Comparison of ENCODE assay signal across 19 cellular contexts in genomic region chr1:28521502-28522164, GRCh38. TPM values are rescaled to one million over a fixed set of nuclear protein-coding genes. Genes with fewer than 3 reads are reported as not detected.
DNase-seq lines count a peak whose midpoint lies in the region; ATAC-seq, FAIRE-seq and TF ChIP-seq lines count a peak whose summit lies in the region.
"Had no signal": no experiment of that assay in that cellular context is flagged by ENCODE, and none has a peak within 500 bp of the region (broad histone marks: within the 10 kb centered on the region; RNA-seq: fewer than 3 reads in every experiment).

No MANE protein-coding gene starts in this region.

- DNase-seq in activated naive CD8-positive, alpha-beta T cell treated with anti-CD3 and anti-CD28 coated beads, Interleukin-2, amount 50 U/mL, for 24 hours = no peak
- DNase-seq in Karpas-422 (peak; percentile 58), astrocyte (ENCODE audit: low read depth) (no peak), progenitor cell of endocrine pancreas (ENCODE audit: low spot score, unreplicated experiment) (no peak)
- DNase-seq: activated CD4-positive, alpha-beta T cell treated with anti-CD3 and anti-CD28 coated beads for 4 hours; activated T-cell treated with anti-CD3 and anti-CD28 coated beads, Interleukin-2, amount 50 U/mL, for 4 hours; aorta; cortex of kidney; GDM1; islet precursor cell; mesenchymal stem cell; NCI-H1092; occipital lobe; stimulated activated CD4-positive, alpha-beta T cell treated with anti-CD3 and anti-CD28 coated beads, Interleukin-4, amount 100 ng/mL, for 4 hours; upper lobe of left lung had no signal

- H3K27me3 ChIP-seq in Karpas-422 (ENCODE audit: low read length) (no peaks in the 10 kb centered on the region), astrocyte (ENCODE audit: insufficient read depth, low read length) (no peaks in the 10 kb centered on the region)
- H3K27me3 ChIP-seq: upper lobe of left lung had no signal

- H3K9me2 ChIP-seq in Karpas-422 (replicated peaks; ENCODE audit: insufficient read depth, low read length) = no peaks in the 10 kb centered on the region

- FAIRE-seq in astrocyte (lab: Jason Lieb, UNC) = no peak

- peak overlapping the region; percentile 28 for H3K9ac ChIP-seq in Karpas-422 (ENCODE audit: low read length)
- no peak overlapping the region for H3K9ac ChIP-seq in astrocyte (ENCODE audit: low read length)

- no peak overlapping the region for H3K27ac Mint-ChIP-seq in activated naive CD8-positive, alpha-beta T cell
- H3K27ac Mint-ChIP-seq in activated naive CD8-positive, alpha-beta T cell treated with anti-CD3 and anti-CD28 coated beads, Interleukin-2, amount 50 U/mL, for 24 hours = no peak overlapping the region
- H3K27ac Mint-ChIP-seq in astrocyte (ENCODE audit: unreplicated experiment) (peak overlapping the region; percentile 8), progenitor cell of endocrine pancreas (peak overlapping the region; percentile 51)

- TF ChIP-seq CTCF in astrocyte (IDR thresholded peaks at IDR 0.05; ENCODE audit: insufficient read depth, low read depth, low read length) (no peak), progenitor cell of endocrine pancreas (IDR thresholded peaks at IDR 0.05; ENCODE audit: unreplicated experiment) (no peak)

- H3K4me2 ChIP-seq in Karpas-422 (ENCODE audit: low read depth, low read length, poor library complexity, severe bottlenecking) (peak overlapping the region; percentile 34), astrocyte (ENCODE audit: low read length) (no peak overlapping the region)

- H3K9me3 Mint-ChIP-seq in activated naive CD8-positive, alpha-beta T cell (ENCODE audit: low read depth) = no peaks in the 10 kb centered on the region
- H3K9me3 Mint-ChIP-seq in activated naive CD8-positive, alpha-beta T cell treated with anti-CD3 and anti-CD28 coated beads, Interleukin-2, amount 50 U/mL, for 24 hours = no peaks in the 10 kb centered on the region
- H3K9me3 Mint-ChIP-seq in astrocyte (ENCODE audit: unreplicated experiment) = no peaks in the 10 kb centered on the region
- no peaks in the 10 kb centered on the region for H3K9me3 Mint-ChIP-seq in progenitor cell of endocrine pancreas (ENCODE audit: low read depth)
- H3K9me3 Mint-ChIP-seq: activated T-cell treated with anti-CD3 and anti-CD28 coated beads, Interleukin-2, amount 50 U/mL, for 4 hours had no signal

- peaks cover 46% of the 10 kb centered on the region for H3K4me1 ChIP-seq in Karpas-422 (ENCODE audit: low read length)
- H3K4me1 ChIP-seq in astrocyte (ENCODE audit: insufficient read depth, low read length) = peaks cover 14% of the 10 kb centered on the region

- H3K4me1 Mint-ChIP-seq in activated naive CD8-positive, alpha-beta T cell (ENCODE audit: low read depth) = peaks cover 28% of the 10 kb centered on the region
- H3K4me1 Mint-ChIP-seq in activated naive CD8-positive, alpha-beta T cell treated with anti-CD3 and anti-CD28 coated beads, Interleukin-2, amount 50 U/mL, for 24 hours = peaks cover 38% of the 10 kb centered on the region
- H3K4me1 Mint-ChIP-seq in astrocyte (ENCODE audit: low read depth, unreplicated experiment) = peaks cover 11% of the 10 kb centered on the region
- peaks cover 51% of the 10 kb centered on the region for H3K4me1 Mint-ChIP-seq in progenitor cell of endocrine pancreas (ENCODE audit: low read depth)

- H2AFZ ChIP-seq in Karpas-422 (ENCODE audit: low read length) (no peak overlapping the region), astrocyte (ENCODE audit: low read depth, low read length) (no peak overlapping the region)

- ATAC-seq in activated naive CD8-positive, alpha-beta T cell treated with anti-CD3 and anti-CD28 coated beads, Interleukin-2, amount 50 U/mL, for 24 hours = no peak
- ATAC-seq in GM18498 (IDR thresholded peaks at IDR 0.05; ENCODE audit: unreplicated experiment) (no peak), HG03196 (IDR thresholded peaks at IDR 0.05; ENCODE audit: unreplicated experiment) (no peak), GM19395 (IDR thresholded peaks at IDR 0.05; ENCODE audit: unreplicated experiment) (no peak)
- ATAC-seq: activated T-cell treated with anti-CD3 and anti-CD28 coated beads, Interleukin-2, amount 50 U/mL, for 4 hours had no signal

- H3K27ac ChIP-seq in Karpas-422 (ENCODE audit: low read length) = peak overlapping the region; percentile 62
- H3K27ac ChIP-seq in astrocyte (ENCODE audit: low read depth, low read length) = no peak overlapping the region
- H3K27ac ChIP-seq: upper lobe of left lung had no signal

- peaks cover 18% of the 10 kb centered on the region for H3K36me3 Mint-ChIP-seq in activated naive CD8-positive, alpha-beta T cell
- H3K36me3 Mint-ChIP-seq in activated naive CD8-positive, alpha-beta T cell treated with anti-CD3 and anti-CD28 coated beads, Interleukin-2, amount 50 U/mL, for 24 hours (ENCODE audit: low read depth) = peaks cover 45% of the 10 kb centered on the region
- H3K36me3 Mint-ChIP-seq in astrocyte (ENCODE audit: low read depth, unreplicated experiment) (peaks cover 3% of the 10 kb centered on the region), progenitor cell of endocrine pancreas (ENCODE audit: insufficient read depth) (peaks cover 12% of the 10 kb centered on the region)

- peak overlapping the region; percentile 66 for H3K4me3 Mint-ChIP-seq in activated naive CD8-positive, alpha-beta T cell
- H3K4me3 Mint-ChIP-seq in activated naive CD8-positive, alpha-beta T cell treated with anti-CD3 and anti-CD28 coated beads, Interleukin-2, amount 50 U/mL, for 24 hours = no peak overlapping the region
- no peak overlapping the region for H3K4me3 Mint-ChIP-seq in astrocyte (ENCODE audit: unreplicated experiment)
- no peak overlapping the region for H3K4me3 Mint-ChIP-seq in progenitor cell of endocrine pancreas (ENCODE audit: low read depth)
- H3K4me3 Mint-ChIP-seq: activated T-cell treated with anti-CD3 and anti-CD28 coated beads, Interleukin-2, amount 50 U/mL, for 4 hours had no signal

- H3K79me2 ChIP-seq in Karpas-422 (ENCODE audit: low read length) = peaks cover 82% of the 10 kb centered on the region
- peaks cover 74% of the 10 kb centered on the region for H3K79me2 ChIP-seq in astrocyte (ENCODE audit: insufficient read depth, low read length)

- peaks cover 13% of the 10 kb centered on the region for H4K20me1 ChIP-seq in Karpas-422 (ENCODE audit: insufficient read depth, low read depth, low read length)
- peaks cover 70% of the 10 kb centered on the region for H4K20me1 ChIP-seq in astrocyte (ENCODE audit: insufficient read depth, low read length)

- no peaks in the 10 kb centered on the region for H3K9me3 ChIP-seq in Karpas-422 (ENCODE audit: low read length)
- no peaks in the 10 kb centered on the region for H3K9me3 ChIP-seq in astrocyte (ENCODE audit: insufficient read depth, low read depth, low read length)
- H3K9me3 ChIP-seq: upper lobe of left lung had no signal

- peaks cover 14% of the 10 kb centered on the region; the same call in 1 of the 2 replicates for H3K36me3 ChIP-seq in Karpas-422 (ENCODE audit: insufficient read depth, low read length)
- peaks cover 5% of the 10 kb centered on the region for H3K36me3 ChIP-seq in astrocyte (ENCODE audit: insufficient read depth, low read length)

- no peak overlapping the region for H3K4me3 ChIP-seq in Karpas-422 (ENCODE audit: low read length)
- no peak overlapping the region for H3K4me3 ChIP-seq in astrocyte (ENCODE audit: insufficient read depth, low read depth, low read length)
- H3K4me3 ChIP-seq: upper lobe of left lung had no signal

- H3K27me3 Mint-ChIP-seq in activated naive CD8-positive, alpha-beta T cell = no peaks in the 10 kb centered on the region
- no peaks in the 10 kb centered on the region for H3K27me3 Mint-ChIP-seq in activated naive CD8-positive, alpha-beta T cell treated with anti-CD3 and anti-CD28 coated beads, Interleukin-2, amount 50 U/mL, for 24 hours
- H3K27me3 Mint-ChIP-seq in astrocyte (ENCODE audit: low read depth, unreplicated experiment) = no peaks in the 10 kb centered on the region
- H3K27me3 Mint-ChIP-seq in progenitor cell of endocrine pancreas = no peaks in the 10 kb centered on the region

RNA-seq across cellular contexts. Expression of gene RCC1, which starts 15.8 kb away (rescaled TPM):
- total RNA-seq in Karpas-422 (2014; rRNA removed; shearing (Covaris generic); ENCODE audit: low replicate concordance) = 27.5 and 49.7 TPM in 2 replicates
- total RNA-seq in astrocyte = 21.8 and 23.7 TPM in 2 replicates
- 58.4 TPM in 2 replicates for total RNA-seq in progenitor cell of endocrine pancreas

RNA-seq across cellular contexts. Expression of gene TRNAU1AP, which starts 31.3 kb away (rescaled TPM):
- total RNA-seq in Karpas-422 (2014; rRNA removed; shearing (Covaris generic); ENCODE audit: low replicate concordance) = 22.4 and 28.6 TPM in 2 replicates
- total RNA-seq in astrocyte = 20.5 and 21.7 TPM in 2 replicates
- total RNA-seq in progenitor cell of endocrine pancreas = 38.6 and 39.6 TPM in 2 replicates

Comparison
In these comparisons a context has a peak if more than half of its experiments do, and no peak if none do; other contexts are left out.
1. H3K27ac Mint-ChIP-seq: peak in astrocyte (single experiment) and progenitor cell of endocrine pancreas (single experiment); none in activated naive CD8-positive, alpha-beta T cell (single experiment) and activated naive CD8-positive, alpha-beta T cell treated with anti-CD3 and anti-CD28 coated beads, Interleukin-2, amount 50 U/mL, for 24 hours (single experiment).